7 cellular contexts compared by ENCODE assay signal in genomic region chr5:135398160-135398854, GRCh38. TPM values are rescaled to one million over a fixed set of nuclear protein-coding genes. Genes with fewer than 3 reads are reported as not detected.
DNase-seq lines count a peak whose midpoint lies in the region; ATAC-seq and TF ChIP-seq lines count a peak whose summit lies in the region.

No MANE protein-coding gene starts in this region.

- peak overlapping the region; percentile 72 to 96 for H3K4me3 ChIP-seq in gastroesophageal sphincter
- peak overlapping the region; percentile 96 for H3K4me3 ChIP-seq in trophoblast cell (ENCODE audit: low read depth, low read length)

- H3K4me2 ChIP-seq in trophoblast cell (ENCODE audit: low read length), result peak overlapping the region; percentile 79

- H3K27me3 ChIP-seq in gastroesophageal sphincter (no peaks in the 10 kb centered on the region), trophoblast cell (ENCODE audit: insufficient read depth, low read length) (peaks cover 8% of the 10 kb centered on the region)

- H3K4me1 Mint-ChIP-seq in activated T-cell treated with anti-CD3 and anti-CD28 coated beads, Interleukin-2, amount 50 U/mL, for 4 hours (ENCODE audit: low read depth), result peaks cover 49% of the 10 kb centered on the region

- H3K36me3 ChIP-seq in gastroesophageal sphincter, result no peaks in the 10 kb centered on the region
- peaks cover 0 to 3% of the 10 kb centered on the region in 2 experiments for H3K36me3 ChIP-seq in trophoblast cell (ENCODE audit: control insufficient read depth in 1 of 2, insufficient read depth in 2 of 2, low read length in 2 of 2)

- H4K12ac ChIP-seq in trophoblast cell (ENCODE audit: low read depth, low read length), result peak overlapping the region; percentile 87

- 0% methylated on average over 3 to 5 of the region's 43 CpGs for WGBS in gastroesophageal sphincter (ENCODE audit: low coverage in 1 of 2), 2 donors
- no CpG with 5 or more reads among the region's 43 CpGs for WGBS in trophoblast cell (ENCODE audit: extremely low coverage, insufficient coverage, insufficient read length)

- ATAC-seq in GM18502 (IDR thresholded peaks at IDR 0.05; ENCODE audit: poor library complexity, unreplicated experiment), result peak; percentile 33
- peak; percentile 33 for ATAC-seq in HG02763 (IDR thresholded peaks at IDR 0.05; ENCODE audit: unreplicated experiment)
- ATAC-seq in activated T-cell treated with anti-CD3 and anti-CD28 coated beads, Interleukin-2, amount 50 U/mL, for 4 hours, result peak; percentile 54 to 60
- peak; percentile 26 for ATAC-seq in gastroesophageal sphincter

- H3K36me3 Mint-ChIP-seq in activated T-cell treated with anti-CD3 and anti-CD28 coated beads, Interleukin-2, amount 50 U/mL, for 4 hours (ENCODE audit: insufficient read depth), result peaks cover 9% of the 10 kb centered on the region

- H3K79me1 ChIP-seq in trophoblast cell (ENCODE audit: low read length), result peaks cover 16% of the 10 kb centered on the region

- peak overlapping the region; percentile 91 for H3K4ac ChIP-seq in trophoblast cell (ENCODE audit: low read depth, low read length)

- peak overlapping the region; percentile 97 for H3K9ac ChIP-seq in trophoblast cell (ENCODE audit: low read length)

- no peak for TF ChIP-seq POLR2A in gastroesophageal sphincter (IDR thresholded peaks at IDR 0.05)

- H2AFZ ChIP-seq in trophoblast cell (ENCODE audit: insufficient read depth, low read length, poor library complexity), result peak overlapping the region; percentile 81

- peak overlapping the region; percentile 88 for H2BK120ac ChIP-seq in trophoblast cell (ENCODE audit: insufficient read depth, low read length, poor library complexity)

- no peaks in the 10 kb centered on the region for H3K9me3 ChIP-seq in gastroesophageal sphincter
- H3K9me3 ChIP-seq in trophoblast cell (ENCODE audit: insufficient read depth, low read depth, low read length), result no peaks in the 10 kb centered on the region

- H2BK5ac ChIP-seq in trophoblast cell (ENCODE audit: low read depth, low read length, poor library complexity), result peak overlapping the region; percentile 60

- H3K18ac ChIP-seq in trophoblast cell (ENCODE audit: low read length), result peak overlapping the region; percentile 70

- H3K4me1 ChIP-seq in gastroesophageal sphincter, result peaks cover 0 to 62% (median 19%) of the 10 kb centered on the region in 3 donors
- peaks cover 10 to 22% of the 10 kb centered on the region in 2 experiments for H3K4me1 ChIP-seq in trophoblast cell (ENCODE audit: control insufficient read depth in 1 of 2, insufficient read depth in 2 of 2, low read length in 2 of 2)

- peak overlapping the region; percentile 90 for H3K14ac ChIP-seq in trophoblast cell (ENCODE audit: low read length)

- no peak overlapping the region for H2BK12ac ChIP-seq in trophoblast cell (ENCODE audit: low read length)

- H3K9me3 Mint-ChIP-seq in activated T-cell treated with anti-CD3 and anti-CD28 coated beads, Interleukin-2, amount 50 U/mL, for 4 hours, result no peaks in the 10 kb centered on the region

- peaks cover 16% of the 10 kb centered on the region for H3K79me2 ChIP-seq in trophoblast cell (ENCODE audit: control insufficient read depth, insufficient read depth, low read length, poor library complexity)

- H3K27me3 Mint-ChIP-seq in activated T-cell treated with anti-CD3 and anti-CD28 coated beads, Interleukin-2, amount 50 U/mL, for 4 hours (ENCODE audit: low read depth), result no peaks in the 10 kb centered on the region

- peak overlapping the region; percentile 88 for H3K4me3 Mint-ChIP-seq in activated T-cell treated with anti-CD3 and anti-CD28 coated beads, Interleukin-2, amount 50 U/mL, for 4 hours

- TF ChIP-seq CTCF in gastroesophageal sphincter (IDR thresholded peaks at IDR 0.05), result no peak

- peak overlapping the region; percentile 90 for H4K91ac ChIP-seq in trophoblast cell (ENCODE audit: low read depth, low read length)

- no peak for TF ChIP-seq EP300 in gastroesophageal sphincter (IDR thresholded peaks at IDR 0.05)

- H3K27ac ChIP-seq in gastroesophageal sphincter, result peak overlapping the region; percentile 16 to 92 (median 88)
- H3K27ac ChIP-seq in trophoblast cell (ENCODE audit: low read depth, low read length), result peak overlapping the region; percentile 48

- H2AK5ac ChIP-seq in trophoblast cell (ENCODE audit: low read length), result peak overlapping the region; percentile 69

- DNase-seq in NCI-H2196 (lab: John Stamatoyannopoulos, UW; ENCODE audit: unreplicated experiment) (peak; percentile 49), trophoblast cell (peak in 1 of 2 donors; percentile 33), putamen (ENCODE audit: low spot score) (no peak)
- peak; percentile 26 for DNase-seq in activated T-cell treated with anti-CD3 and anti-CD28 coated beads, Interleukin-2, amount 50 U/mL, for 4 hours

- H4K8ac ChIP-seq in trophoblast cell (ENCODE audit: low read depth, low read length), result peak overlapping the region; percentile 97

- no peak overlapping the region for H3K23ac ChIP-seq in trophoblast cell (ENCODE audit: low read length)

RNA-seq across cellular contexts. Expression of gene MACROH2A1, which starts 0.7 kb away (rescaled TPM):
- total RNA-seq in activated T-cell treated with anti-CD3 and anti-CD28 coated beads, Interleukin-2, amount 50 U/mL, for 4 hours, result 100 to 1,000 TPM; 204 to 234 (median 207) TPM
- 100 to 1,000 TPM; 163 to 180 (median 177) TPM for total RNA-seq in gastroesophageal sphincter
- 172 and 175 TPM in 2 replicates for polyA plus RNA-seq in trophoblast cell (2013)

RNA-seq across cellular contexts. Expression of gene DCANP1, which starts 48.8 kb away (rescaled TPM):
- not detected for total RNA-seq in activated T-cell treated with anti-CD3 and anti-CD28 coated beads, Interleukin-2, amount 50 U/mL, for 4 hours
- not detected for total RNA-seq in gastroesophageal sphincter
- not detected in 2 replicates for polyA plus RNA-seq in trophoblast cell (2013)

RNA-seq across cellular contexts. Expression of gene TIFAB, which starts 53.8 kb away (rescaled TPM):
- total RNA-seq in activated T-cell treated with anti-CD3 and anti-CD28 coated beads, Interleukin-2, amount 50 U/mL, for 4 hours, result not detected
- total RNA-seq in gastroesophageal sphincter, result not detected
- not detected in 2 replicates for polyA plus RNA-seq in trophoblast cell (2013)
